13 cellular contexts compared by ENCODE assay signal in genomic region chr12:124088232-124088907, GRCh38.
"Had no signal": no experiment of that assay in that cellular context is flagged by ENCODE, and none has a peak within 500 bp of the region (broad histone marks: within the 10 kb centered on the region; RNA-seq: fewer than 3 reads in every experiment).

No MANE protein-coding gene starts in this region.

- H3K27me3 ChIP-seq: breast epithelium, heart left ventricle had no signal

- H3K27ac ChIP-seq: breast epithelium, heart left ventricle had no signal

- H3K9me3 ChIP-seq: breast epithelium, heart left ventricle had no signal

- H3K4me1 Mint-ChIP-seq: activated CD4-positive, alpha-beta memory T cell treated with anti-CD3 and anti-CD28 coated beads, Interleukin-2, amount 10 ng/mL, durations not matched to agents 7 days and 5 days; activated CD4-positive, alpha-beta T cell treated with anti-CD3 and anti-CD28 coated beads for 36 hours; activated naive CD8-positive, alpha-beta T cell treated with anti-CD3 and anti-CD28 coated beads for 36 hours had no signal

- ATAC-seq: activated CD4-positive, alpha-beta T cell treated with anti-CD3 and anti-CD28 coated beads for 36 hours; heart left ventricle; left lobe of liver; right cardiac atrium had no signal

- H3K9me3 Mint-ChIP-seq: activated CD4-positive, alpha-beta memory T cell treated with anti-CD3 and anti-CD28 coated beads, Interleukin-2, amount 10 ng/mL, durations not matched to agents 7 days and 5 days; activated naive CD8-positive, alpha-beta T cell treated with anti-CD3 and anti-CD28 coated beads for 36 hours had no signal

- DNase-seq: activated CD4-positive, alpha-beta memory T cell treated with anti-CD3 and anti-CD28 coated beads, Interleukin-2, amount 10 ng/mL, durations not matched to agents 7 days and 5 days; activated CD4-positive, alpha-beta T cell treated with anti-CD3 and anti-CD28 coated beads for 36 hours; activated gamma-delta T cell; activated naive CD8-positive, alpha-beta T cell treated with anti-CD3 and anti-CD28 coated beads for 36 hours; activated T-cell treated with anti-CD3 and anti-CD28 coated beads, Interleukin-2, amount 50 U/mL, for 48 hours; anterior cingulate cortex; foreskin melanocyte; heart left ventricle; right cardiac atrium; T-helper 9 cell had no signal

- H3K4me3 Mint-ChIP-seq: activated CD4-positive, alpha-beta memory T cell treated with anti-CD3 and anti-CD28 coated beads, Interleukin-2, amount 10 ng/mL, durations not matched to agents 7 days and 5 days; activated CD4-positive, alpha-beta T cell treated with anti-CD3 and anti-CD28 coated beads for 36 hours; activated naive CD8-positive, alpha-beta T cell treated with anti-CD3 and anti-CD28 coated beads for 36 hours had no signal

- H3K36me3 ChIP-seq: breast epithelium, heart left ventricle had no signal

- H3K4me1 ChIP-seq: breast epithelium, heart left ventricle had no signal

- H3K4me3 ChIP-seq: breast epithelium, heart left ventricle, smooth muscle cell had no signal

- H3K27ac Mint-ChIP-seq: activated CD4-positive, alpha-beta memory T cell treated with anti-CD3 and anti-CD28 coated beads, Interleukin-2, amount 10 ng/mL, durations not matched to agents 7 days and 5 days; activated CD4-positive, alpha-beta T cell treated with anti-CD3 and anti-CD28 coated beads for 36 hours; activated naive CD8-positive, alpha-beta T cell treated with anti-CD3 and anti-CD28 coated beads for 36 hours had no signal

- H3K27me3 Mint-ChIP-seq: activated CD4-positive, alpha-beta memory T cell treated with anti-CD3 and anti-CD28 coated beads, Interleukin-2, amount 10 ng/mL, durations not matched to agents 7 days and 5 days; activated naive CD8-positive, alpha-beta T cell treated with anti-CD3 and anti-CD28 coated beads for 36 hours had no signal

- H3K36me3 Mint-ChIP-seq: activated naive CD8-positive, alpha-beta T cell treated with anti-CD3 and anti-CD28 coated beads for 36 hours had no signal
